In genomic region chr1:58922302-58923089, GRCh38 we compare ENCODE assay signal across 9 cellular contexts.
DNase-seq lines count a peak whose midpoint lies in the region; ATAC-seq and TF ChIP-seq lines count a peak whose summit lies in the region.
"Had no signal": no experiment of that assay in that cellular context is flagged by ENCODE, and none has a peak within 500 bp of the region (broad histone marks: within the 10 kb centered on the region; RNA-seq: fewer than 3 reads in every experiment).

No MANE protein-coding gene starts in this region.

- no peaks in the 10 kb centered on the region for H3K36me3 Mint-ChIP-seq in natural killer cell
- no peaks in the 10 kb centered on the region for H3K36me3 Mint-ChIP-seq in HFFc6 (ENCODE audit: low read depth)

- H3K27ac Mint-ChIP-seq in natural killer cell (peak overlapping the region in 1 of 2 donors; percentile 17), HFFc6 (no peak overlapping the region)

- peak; percentile 94 for ATAC-seq in GM21619 (IDR thresholded peaks at IDR 0.05; ENCODE audit: unreplicated experiment)
- ATAC-seq in natural killer cell = peak; percentile 64 to 85 (median 74)
- ATAC-seq: HCT116 had no signal

- H3K4me1 Mint-ChIP-seq in natural killer cell = peaks cover 10 to 11% of the 10 kb centered on the region in 2 donors
- H3K4me1 Mint-ChIP-seq in HFFc6 (ENCODE audit: low read depth) = peaks cover 13% of the 10 kb centered on the region

- H3K9me3 Mint-ChIP-seq in natural killer cell (no peaks in the 10 kb centered on the region), HFFc6 (no peaks in the 10 kb centered on the region; the same call in 1 of the 2 replicates)

- intact Hi-C loops in natural killer cell (cut with micrococcal nuclease) = no loop called here

- TF ChIP-seq CTCF in natural killer cell (IDR thresholded peaks at IDR 0.05) (no peak), HFFc6 (IDR thresholded peaks at IDR 0.05) (no peak)

- H3K4me3 Mint-ChIP-seq in natural killer cell (no peak overlapping the region), HFFc6 (no peak overlapping the region)

- peak; percentile 45 for DNase-seq in ELF-1 (ENCODE audit: low read depth, low spot score)
- DNase-seq in NCI-H226 = peak; percentile 80
- peak; percentile 58 for DNase-seq in central memory CD4-positive, alpha-beta T cell
- DNase-seq in natural killer cell = no peak
- no peak for DNase-seq in NCI-H2081 treated with DMSO at 0.1 percent for 48 hours (lab: John Stamatoyannopoulos, UW)
- no peak for DNase-seq in HFFc6
- DNase-seq in GM03348 (ENCODE audit: low spot score) = no peak

- H3K27me3 Mint-ChIP-seq in natural killer cell (ENCODE audit: low read depth in 2 of 2) (no peaks in the 10 kb centered on the region), HFFc6 (ENCODE audit: insufficient read depth) (peaks cover 4% of the 10 kb centered on the region)

Comparison
In these comparisons a context has a peak if more than half of its experiments do, and no peak if none do; other contexts are left out.
1. DNase-seq: peak in ELF-1 (single experiment), NCI-H226 (single experiment) and central memory CD4-positive, alpha-beta T cell (single experiment); none in natural killer cell (single experiment), NCI-H2081 treated with DMSO at 0.1 percent for 48 hours (single experiment), HFFc6 (single experiment) and GM03348 (single experiment).